ENCODE assay signal across 8 cellular contexts in genomic region chr2:54560146-54560881, GRCh38.
DNase-seq lines count a peak whose midpoint lies in the region; ATAC-seq and TF ChIP-seq lines count a peak whose summit lies in the region.

No MANE protein-coding gene starts in this region.

- peak overlapping the region; percentile 80 to 88 (median 86) for H3K4me3 Mint-ChIP-seq in brain
- peak overlapping the region; percentile 92 to 96 for H3K4me3 Mint-ChIP-seq in stimulated activated naive CD8-positive, alpha-beta T cell treated with anti-CD3 and anti-CD28 coated beads, Interleukin-15, amount 100 ng/mL, for 72 hours

- no peaks in the 10 kb centered on the region for H3F3A ChIP-seq in PC-3 (ENCODE audit: low read length, unreplicated experiment)

- peak overlapping the region; percentile 68 to 93 (median 86) for H3K27ac Mint-ChIP-seq in brain
- H3K27ac Mint-ChIP-seq in stimulated activated naive CD8-positive, alpha-beta T cell treated with anti-CD3 and anti-CD28 coated beads, Interleukin-15, amount 100 ng/mL, for 72 hours = peak overlapping the region; percentile 94 to 98

- H3K9me3 Mint-ChIP-seq in brain = no peaks in the 10 kb centered on the region
- no peaks in the 10 kb centered on the region for H3K9me3 Mint-ChIP-seq in stimulated activated naive CD8-positive, alpha-beta T cell treated with anti-CD3 and anti-CD28 coated beads, Interleukin-15, amount 100 ng/mL, for 72 hours

- peak overlapping the region; percentile 90 for H3K4me2 ChIP-seq in PC-3 (ENCODE audit: low read length)

- H3K4me3 ChIP-seq in BJ (ENCODE audit: low read depth, low read length) (peak overlapping the region; percentile 37), PC-3 (ENCODE audit: low read length) (peak overlapping the region; percentile 78), kidney epithelial cell (ENCODE audit: low read depth, low read length) (peak overlapping the region; percentile 76)

- no peaks in the 10 kb centered on the region for H3K36me3 ChIP-seq in BJ (ENCODE audit: control insufficient read depth, insufficient read depth, low read length)
- H3K36me3 ChIP-seq in PC-3 (ENCODE audit: low read depth, low read length) = 0 out of 2 replicates have a peak, but pooled peaks cover 8% of the 10 kb centered on the region
- peaks cover 2% of the 10 kb centered on the region for H3K36me3 ChIP-seq in kidney epithelial cell (ENCODE audit: control insufficient read depth, insufficient read depth, low read length)

- peaks cover 90% of the 10 kb centered on the region for H3K4me1 Mint-ChIP-seq in brain
- H3K4me1 Mint-ChIP-seq in stimulated activated naive CD8-positive, alpha-beta T cell treated with anti-CD3 and anti-CD28 coated beads, Interleukin-15, amount 100 ng/mL, for 72 hours = peaks cover 63% of the 10 kb centered on the region

- POLR2A ChIA-PET in BJ (lab: Charles Lee) (no interaction called here), PC-3 (lab: Charles Lee; ENCODE audit: unreplicated experiment) (interaction anchor here (0.6 to 0.8 kb wide), 6 partner anchors 10 to 105 kb away, joined by 3 to 18 read pairs (median 6); no protein-coding TSS in a partner anchor)

- H2AFZ ChIP-seq in PC-3 (ENCODE audit: low read length) = 0 out of 2 replicates have a peak overlapping the region, but pooled peaks have one; percentile 10

- H3K27me3 ChIP-seq in BJ (ENCODE audit: control insufficient read depth, insufficient read depth, low read length) = no peaks in the 10 kb centered on the region
- H3K27me3 ChIP-seq in PC-3 (ENCODE audit: low read length) = no peaks in the 10 kb centered on the region
- no peaks in the 10 kb centered on the region for H3K27me3 ChIP-seq in kidney epithelial cell (ENCODE audit: control insufficient read depth, insufficient read depth, low read length)

- ATAC-seq in GM18861 (IDR thresholded peaks at IDR 0.05; ENCODE audit: unreplicated experiment) (peak; percentile 51), HG02981 (IDR thresholded peaks at IDR 0.05; ENCODE audit: unreplicated experiment) (peak; percentile 47), PC-3 (peak; percentile 14)
- peak; percentile 57 for ATAC-seq in stimulated activated naive CD8-positive, alpha-beta T cell treated with anti-CD3 and anti-CD28 coated beads, Interleukin-15, amount 100 ng/mL, for 72 hours

- CTCF ChIA-PET in BJ (lab: Yijun Ruan, JAX) = interaction anchor here (0.6 to 1.8 kb wide), 6 partner anchors 33 to 280 kb away, joined by 3 to 7 read pairs (median 5); no protein-coding TSS in a partner anchor
- CTCF ChIA-PET in PC-3 (lab: Charles Lee) = interaction anchor here (0.7 to 0.9 kb wide), 2 partner anchors 9 to 38 kb away, joined by 3 read pairs; no protein-coding TSS in a partner anchor

- H3K79me2 ChIP-seq in PC-3 (ENCODE audit: low read length) = peaks cover 87% of the 10 kb centered on the region

- H4K20me1 ChIP-seq in PC-3 (ENCODE audit: low read length) = peaks cover 15% of the 10 kb centered on the region; the same call in 1 of the 2 replicates

- H3K9me2 ChIP-seq in PC-3 (replicated peaks; ENCODE audit: low read length) = no peaks in the 10 kb centered on the region

- peaks cover 2% of the 10 kb centered on the region for H3K36me3 Mint-ChIP-seq in brain

- no TSS peak for BruUV-seq in PC-3 (replicated peaks; lab: Mats Ljungman, UMichigan)

- H3K27me3 Mint-ChIP-seq in brain = peaks cover 34% of the 10 kb centered on the region
- no peaks in the 10 kb centered on the region for H3K27me3 Mint-ChIP-seq in stimulated activated naive CD8-positive, alpha-beta T cell treated with anti-CD3 and anti-CD28 coated beads, Interleukin-15, amount 100 ng/mL, for 72 hours

- H3K9me3 ChIP-seq in PC-3 (ENCODE audit: low read length) = no peaks in the 10 kb centered on the region

- peaks cover 36% of the 10 kb centered on the region for H3K4me1 ChIP-seq in PC-3 (ENCODE audit: insufficient read depth, low read length)

- peak overlapping the region; percentile 96 for H3K27ac ChIP-seq in PC-3 (ENCODE audit: low read length)

- intact Hi-C loops in PC-3 (cut with micrococcal nuclease) = loop anchor here (1.0 kb wide), 1 partner anchor 38 kb away; no protein-coding TSS in a partner anchor

- no peak for TF ChIP-seq CTCF in BJ (IDR thresholded peaks at IDR 0.05; ENCODE audit: insufficient read depth, low read depth, low read length)
- no peak for TF ChIP-seq CTCF in PC-3 (conservative IDR thresholded peaks at IDR 0.05; ENCODE audit: low read depth, low read length)
- no peak for TF ChIP-seq CTCF in brain (conservative IDR thresholded peaks at IDR 0.05)
- no peak for TF ChIP-seq CTCF in kidney epithelial cell (IDR thresholded peaks at IDR 0.05; ENCODE audit: insufficient read depth, low read length, poor library complexity, severe bottlenecking)

- peak overlapping the region; percentile 93 for H3K9ac ChIP-seq in PC-3 (ENCODE audit: low read length)

- no peak for DNase-seq in BJ (ENCODE audit: low read depth)
- DNase-seq in PC-3 = peak; percentile 46
- no peak for DNase-seq in kidney epithelial cell (ENCODE audit: low read depth)
- DNase-seq in stimulated activated naive CD8-positive, alpha-beta T cell treated with anti-CD3 and anti-CD28 coated beads, Interleukin-15, amount 100 ng/mL, for 72 hours = peak; percentile 46 to 57
- DNase-seq in NCI-H510A (lab: John Stamatoyannopoulos, UW) = no peak

Comparison
In these comparisons a context has a peak if more than half of its experiments do, and no peak if none do; other contexts are left out.
1. DNase-seq: peak in PC-3 (single experiment) and stimulated activated naive CD8-positive, alpha-beta T cell treated with anti-CD3 and anti-CD28 coated beads, Interleukin-15, amount 100 ng/mL, for 72 hours (2 of 2); none in BJ (single experiment), kidney epithelial cell (single experiment) and NCI-H510A (single experiment).
2. Peak in every context shown above with its lines, with median percentiles within 50 percentile points of each other: H3K4me3 ChIP-seq and ATAC-seq.